Comparison of ENCODE assay signal across 8 cellular contexts in the genomic region with DNA sequence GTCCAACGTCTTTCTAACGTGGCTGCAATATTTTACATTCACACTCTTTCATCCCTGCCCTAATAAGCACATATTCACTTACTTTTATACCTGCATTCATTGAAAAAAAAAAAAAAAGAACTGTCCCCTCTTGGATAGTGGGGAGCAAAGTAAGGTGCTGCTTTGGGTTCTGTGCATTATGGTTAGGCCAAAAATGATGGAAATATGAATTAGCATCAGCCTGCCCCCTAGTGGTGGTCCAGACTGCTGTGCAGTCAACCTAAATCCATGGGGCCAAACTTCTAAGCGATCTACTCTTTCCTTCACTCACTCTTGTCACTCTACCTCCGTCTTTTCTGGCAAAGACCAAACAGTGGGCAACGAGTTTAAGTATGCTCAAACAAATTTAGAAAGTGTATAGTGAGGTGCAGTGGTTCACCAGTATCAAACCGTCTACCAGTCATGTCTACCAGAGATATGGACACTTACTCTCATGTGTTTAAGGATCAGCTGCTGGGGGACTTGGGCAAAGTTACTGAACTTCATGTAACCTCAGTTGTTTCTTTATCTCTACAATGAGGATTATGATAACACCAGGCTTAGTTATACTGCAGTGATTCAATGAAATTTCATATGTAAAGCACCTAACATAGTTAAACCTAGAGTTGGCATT.
DNase-seq lines count a peak whose midpoint lies in the region; ATAC-seq and TF ChIP-seq lines count a peak whose summit lies in the region.

No MANE protein-coding gene starts in this region.

- H3K9ac ChIP-seq in SK-N-SH: no peak overlapping the region

- no peaks in the 10 kb centered on the region for H3K9me2 ChIP-seq in SK-N-SH

- no peak overlapping the region for H2AFZ ChIP-seq in SK-N-SH (ENCODE audit: low read depth)

- WGBS in SK-N-SH (ENCODE audit: low lambda C conversion rate): 22% methylated on average over 6 of the region's 6 CpGs
- 55 to 66% (median 57%) methylated on average over 6 of the region's 6 CpGs for WGBS in spleen, 5 donors

- H3K27ac ChIP-seq in SK-N-SH (ENCODE audit: low read depth in 2 of 2, low read length in 1 of 2) (no peak overlapping the region), VCaP (no peak overlapping the region), spleen (no peak overlapping the region)

- CTCF ChIA-PET in SK-N-SH (lab: Yijun Ruan, JAX): interaction anchor here (0.7 to 1.2 kb wide), 2 partner anchors 101 to 1312 kb away, joined by 3 read pairs; no protein-coding TSS in a partner anchor

- no peaks in the 10 kb centered on the region for H4K20me1 ChIP-seq in SK-N-SH (ENCODE audit: insufficient read depth)

- H3K36me3 ChIP-seq in SK-N-SH (replicated peaks in 1 of 2; ENCODE audit: control insufficient read depth in 1 of 2, insufficient read depth in 2 of 2, low read length in 1 of 2) (no peaks in the 10 kb centered on the region), spleen (no peaks in the 10 kb centered on the region)

- no peaks in the 10 kb centered on the region for H3F3A ChIP-seq in SK-N-SH (replicated peaks; ENCODE audit: insufficient read depth)

- H3K4me2 ChIP-seq in SK-N-SH: no peak overlapping the region

- no peaks in the 10 kb centered on the region for H3K79me2 ChIP-seq in SK-N-SH (ENCODE audit: insufficient read depth)

- H3K27me3 ChIP-seq in SK-N-SH (ENCODE audit: insufficient read depth) (no peaks in the 10 kb centered on the region), spleen (replicated peaks in 1 of 7) (no peaks in the 10 kb centered on the region)

- TF ChIP-seq POLR2A in spleen (IDR thresholded peaks at IDR 0.05): no peak

- H3K9me3 ChIP-seq in SK-N-SH (no peaks in the 10 kb centered on the region), spleen (no peaks in the 10 kb centered on the region)

- TF ChIP-seq EP300 in SK-N-SH (IDR thresholded peaks at IDR 0.05; ENCODE audit: borderline replicate concordance in 1 of 2, low read depth in 1 of 2, low read length in 1 of 2): no peak

- H3K4me1 ChIP-seq in SK-N-SH (ENCODE audit: control insufficient read depth in 1 of 2, insufficient read depth in 2 of 2, low read depth in 1 of 2, low read length in 1 of 2): peaks cover 0 to 3% of the 10 kb centered on the region in 2 experiments; a peak in 1 of 4 replicates
- H3K4me1 ChIP-seq in spleen: no peaks in the 10 kb centered on the region

- H3K4me3 ChIP-seq in SK-N-SH (ENCODE audit: low read depth in 2 of 2, low read length in 1 of 2) (peak overlapping the region in 1 of 2 experiments; percentile 35; a peak in 1 of 4 replicates), spleen (no peak overlapping the region)

- TF ChIP-seq CTCF in SK-N-SH (IDR thresholded peaks at IDR 0.05) (peak; percentile 61), VCaP (conservative IDR thresholded peaks at IDR 0.05) (peak; percentile 94), spleen (IDR thresholded peaks at IDR 0.05 in 8 of 11, conservative IDR thresholded peaks at IDR 0.05 in 3 of 11) (peak; percentile 18 to 74 (median 68))

- POLR2A ChIA-PET in SK-N-SH (lab: Yijun Ruan, JAX): no interaction called here

- TF ChIP-seq RAD21 in SK-N-SH (IDR thresholded peaks at IDR 0.05; ENCODE audit: low read length): peak; percentile 45

- peak; percentile 24 for DNase-seq in SK-N-SH
- peak; percentile 54 for DNase-seq in HuH-7 (ENCODE audit: low spot score)
- DNase-seq in head of caudate nucleus: peak in 37 of 42 donors; percentile 5 to 81 (median 41)
- DNase-seq in spleen: no peak
- no peak for DNase-seq in NCI-H2171 (lab: John Stamatoyannopoulos, UW)

- intact Hi-C loops in head of caudate nucleus (cut with DNase I) (no loop called here), spleen (cut with DNase I; ENCODE audit: low total_unique reads) (no loop called here)

- ATAC-seq in SK-N-SH treated with all-trans-retinoic acid at 6 μM for 48 hours (no peak), GM21717 (IDR thresholded peaks at IDR 0.05; ENCODE audit: unreplicated experiment) (peak; percentile 93)

TF ChIP-seq in SK-N-SH, 30 proteins besides CTCF, POLR2A, EP300 and RAD21:
- TF ChIP-seq SMC3 (IDR thresholded peaks at IDR 0.05; ENCODE audit: low read depth, low read length): peak; percentile 10; the same call in 1 of the 2 replicates
- no peak for TF ChIP-seq TAF1 (IDR thresholded peaks at IDR 0.05; ENCODE audit: borderline replicate concordance, low read depth, low read length)

TF ChIP-seq in SK-N-SH treated with all-trans-retinoic acid at 6 μM for 48 hours, 23 proteins besides CTCF, POLR2A, EP300 and RAD21:
- TF ChIP-seq, protein P1, sequence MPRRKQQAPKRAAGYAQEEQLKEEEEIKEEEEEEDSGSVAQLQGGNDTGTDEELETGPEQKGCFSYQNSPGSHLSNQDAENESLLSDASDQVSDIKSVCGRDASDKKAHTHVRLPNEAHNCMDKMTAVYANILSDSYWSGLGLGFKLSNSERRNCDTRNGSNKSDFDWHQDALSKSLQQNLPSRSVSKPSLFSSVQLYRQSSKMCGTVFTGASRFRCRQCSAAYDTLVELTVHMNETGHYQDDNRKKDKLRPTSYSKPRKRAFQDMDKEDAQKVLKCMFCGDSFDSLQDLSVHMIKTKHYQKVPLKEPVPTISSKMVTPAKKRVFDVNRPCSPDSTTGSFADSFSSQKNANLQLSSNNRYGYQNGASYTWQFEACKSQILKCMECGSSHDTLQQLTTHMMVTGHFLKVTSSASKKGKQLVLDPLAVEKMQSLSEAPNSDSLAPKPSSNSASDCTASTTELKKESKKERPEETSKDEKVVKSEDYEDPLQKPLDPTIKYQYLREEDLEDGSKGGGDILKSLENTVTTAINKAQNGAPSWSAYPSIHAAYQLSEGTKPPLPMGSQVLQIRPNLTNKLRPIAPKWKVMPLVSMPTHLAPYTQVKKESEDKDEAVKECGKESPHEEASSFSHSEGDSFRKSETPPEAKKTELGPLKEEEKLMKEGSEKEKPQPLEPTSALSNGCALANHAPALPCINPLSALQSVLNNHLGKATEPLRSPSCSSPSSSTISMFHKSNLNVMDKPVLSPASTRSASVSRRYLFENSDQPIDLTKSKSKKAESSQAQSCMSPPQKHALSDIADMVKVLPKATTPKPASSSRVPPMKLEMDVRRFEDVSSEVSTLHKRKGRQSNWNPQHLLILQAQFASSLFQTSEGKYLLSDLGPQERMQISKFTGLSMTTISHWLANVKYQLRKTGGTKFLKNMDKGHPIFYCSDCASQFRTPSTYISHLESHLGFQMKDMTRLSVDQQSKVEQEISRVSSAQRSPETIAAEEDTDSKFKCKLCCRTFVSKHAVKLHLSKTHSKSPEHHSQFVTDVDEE (CRISPR knock-in tag; IDR thresholded peaks at IDR 0.05): no peak
- TF ChIP-seq ZFP3 (CRISPR knock-in tag; IDR thresholded peaks at IDR 0.05): no peak
- no peak for TF ChIP-seq ZNF8 (CRISPR knock-in tag; IDR thresholded peaks at IDR 0.05)
- no peak for TF ChIP-seq ZFP30 (CRISPR knock-in tag; IDR thresholded peaks at IDR 0.05)
- TF ChIP-seq, protein P2, sequence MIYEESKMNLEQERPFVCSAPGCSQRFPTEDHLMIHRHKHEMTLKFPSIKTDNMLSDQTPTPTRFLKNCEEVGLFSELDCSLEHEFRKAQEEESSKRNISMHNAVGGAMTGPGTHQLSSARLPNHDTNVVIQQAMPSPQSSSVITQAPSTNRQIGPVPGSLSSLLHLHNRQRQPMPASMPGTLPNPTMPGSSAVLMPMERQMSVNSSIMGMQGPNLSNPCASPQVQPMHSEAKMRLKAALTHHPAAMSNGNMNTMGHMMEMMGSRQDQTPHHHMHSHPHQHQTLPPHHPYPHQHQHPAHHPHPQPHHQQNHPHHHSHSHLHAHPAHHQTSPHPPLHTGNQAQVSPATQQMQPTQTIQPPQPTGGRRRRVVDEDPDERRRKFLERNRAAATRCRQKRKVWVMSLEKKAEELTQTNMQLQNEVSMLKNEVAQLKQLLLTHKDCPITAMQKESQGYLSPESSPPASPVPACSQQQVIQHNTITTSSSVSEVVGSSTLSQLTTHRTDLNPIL (CRISPR knock-in tag; IDR thresholded peaks at IDR 0.05; ENCODE audit: low read depth): no peak
- TF ChIP-seq, protein P3, sequence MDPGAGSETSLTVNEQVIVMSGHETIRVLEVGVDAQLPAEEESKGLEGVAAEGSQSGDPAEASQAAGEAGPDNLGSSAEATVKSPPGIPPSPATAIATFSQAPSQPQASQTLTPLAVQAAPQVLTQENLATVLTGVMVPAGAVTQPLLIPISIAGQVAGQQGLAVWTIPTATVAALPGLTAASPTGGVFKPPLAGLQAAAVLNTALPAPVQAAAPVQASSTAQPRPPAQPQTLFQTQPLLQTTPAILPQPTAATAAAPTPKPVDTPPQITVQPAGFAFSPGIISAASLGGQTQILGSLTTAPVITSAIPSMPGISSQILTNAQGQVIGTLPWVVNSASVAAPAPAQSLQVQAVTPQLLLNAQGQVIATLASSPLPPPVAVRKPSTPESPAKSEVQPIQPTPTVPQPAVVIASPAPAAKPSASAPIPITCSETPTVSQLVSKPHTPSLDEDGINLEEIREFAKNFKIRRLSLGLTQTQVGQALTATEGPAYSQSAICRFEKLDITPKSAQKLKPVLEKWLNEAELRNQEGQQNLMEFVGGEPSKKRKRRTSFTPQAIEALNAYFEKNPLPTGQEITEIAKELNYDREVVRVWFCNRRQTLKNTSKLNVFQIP (CRISPR knock-in tag; IDR thresholded peaks at IDR 0.05; ENCODE audit: borderline replicate concordance, low read depth): no peak
- TF ChIP-seq, protein P4, sequence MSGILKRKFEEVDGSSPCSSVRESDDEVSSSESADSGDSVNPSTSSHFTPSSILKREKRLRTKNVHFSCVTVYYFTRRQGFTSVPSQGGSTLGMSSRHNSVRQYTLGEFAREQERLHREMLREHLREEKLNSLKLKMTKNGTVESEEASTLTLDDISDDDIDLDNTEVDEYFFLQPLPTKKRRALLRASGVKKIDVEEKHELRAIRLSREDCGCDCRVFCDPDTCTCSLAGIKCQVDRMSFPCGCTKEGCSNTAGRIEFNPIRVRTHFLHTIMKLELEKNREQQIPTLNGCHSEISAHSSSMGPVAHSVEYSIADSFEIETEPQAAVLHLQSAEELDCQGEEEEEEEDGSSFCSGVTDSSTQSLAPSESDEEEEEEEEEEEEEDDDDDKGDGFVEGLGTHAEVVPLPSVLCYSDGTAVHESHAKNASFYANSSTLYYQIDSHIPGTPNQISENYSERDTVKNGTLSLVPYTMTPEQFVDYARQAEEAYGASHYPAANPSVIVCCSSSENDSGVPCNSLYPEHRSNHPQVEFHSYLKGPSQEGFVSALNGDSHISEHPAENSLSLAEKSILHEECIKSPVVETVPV (CRISPR knock-in tag; IDR thresholded peaks at IDR 0.05): no peak
- no peak for TF ChIP-seq ZNF70 (CRISPR knock-in tag; IDR thresholded peaks at IDR 0.05)

Comparison
In these comparisons a context has a peak if more than half of its experiments do, and no peak if none do; other contexts are left out.
1. DNase-seq: peak in SK-N-SH (single experiment), HuH-7 (single experiment) and head of caudate nucleus (37 of 42); none in spleen (single experiment) and NCI-H2171 (single experiment).
2. Peak in every context shown above with its lines, with median percentiles within 50 percentile points of each other: CTCF ChIP-seq.